20 cellular contexts compared by ENCODE assay signal in genomic region chr5:133383580-133383939, GRCh38.
"Had no signal": no experiment of that assay in that cellular context is flagged by ENCODE, and none has a peak within 500 bp of the region (broad histone marks: within the 10 kb centered on the region; RNA-seq: fewer than 3 reads in every experiment).

No MANE protein-coding gene starts in this region.

- H3K36me3 Mint-ChIP-seq: stimulated activated memory B cell treated with anti-CD40 and anti-IgM and Interleukin-4, amounts not matched to agents 10 μg/mL and 1 μg/mL and 100 μg/mL, for 72 hours had no signal

- ATAC-seq: activated CD8-positive, alpha-beta T cell treated with anti-CD3 and anti-CD28 coated beads for 36 hours; activated T-cell treated with anti-CD3 and anti-CD28 coated beads, Interleukin-2, amount 50 U/mL, for 72 hours; effector memory CD8-positive, alpha-beta T cell; mucosa of descending colon; psoas muscle; right lobe of liver; stimulated activated memory B cell treated with anti-CD40 and anti-IgM and Interleukin-4, amounts not matched to agents 10 μg/mL and 1 μg/mL and 100 μg/mL, for 72 hours had no signal

- H3K27ac Mint-ChIP-seq: activated CD8-positive, alpha-beta T cell treated with anti-CD3 and anti-CD28 coated beads for 36 hours; activated T-cell treated with anti-CD3 and anti-CD28 coated beads, Interleukin-2, amount 50 U/mL, for 72 hours; effector memory CD8-positive, alpha-beta T cell; naive B cell; stimulated activated memory B cell treated with anti-CD40 and anti-IgM and Interleukin-4, amounts not matched to agents 10 μg/mL and 1 μg/mL and 100 μg/mL, for 72 hours had no signal

- H3K27me3 ChIP-seq: ascending aorta, ovary, right lobe of liver had no signal

- DNase-seq: activated CD8-positive, alpha-beta T cell treated with anti-CD3 and anti-CD28 coated beads for 36 hours; activated naive CD4-positive, alpha-beta T cell treated with anti-CD3 and anti-CD28 coated beads, Interleukin-2, amount 50 U/mL, for 16 hours; activated T-cell treated with anti-CD3 and anti-CD28 coated beads, Interleukin-2, amount 50 U/mL, for 72 hours; cerebellar nuclear complex; effector memory CD8-positive, alpha-beta T cell; foreskin fibroblast; kidney; left ventricle myocardium inferior; mucosa of descending colon; naive B cell; ovary; psoas muscle; right lobe of liver; stimulated activated CD4-positive, alpha-beta T cell treated with anti-CD3 and anti-CD28 coated beads, Interleukin-4, amount 100 ng/mL, for 1 hour; WERI-Rb-1 had no signal

- H3K27ac ChIP-seq: ascending aorta, epithelial cell of prostate, left ventricle myocardium inferior, ovary, psoas muscle, right lobe of liver, WERI-Rb-1 had no signal

- H3K4me3 ChIP-seq: ascending aorta, left ventricle myocardium inferior, mucosa of descending colon, ovary, psoas muscle, right lobe of liver, smooth muscle cell had no signal

- H3K4me1 Mint-ChIP-seq: naive B cell; stimulated activated memory B cell treated with anti-CD40 and anti-IgM and Interleukin-4, amounts not matched to agents 10 μg/mL and 1 μg/mL and 100 μg/mL, for 72 hours had no signal

- H3K4me1 ChIP-seq: ascending aorta, left ventricle myocardium inferior, psoas muscle, right lobe of liver had no signal

- H3K9me3 Mint-ChIP-seq: activated CD8-positive, alpha-beta T cell treated with anti-CD3 and anti-CD28 coated beads for 36 hours; activated T-cell treated with anti-CD3 and anti-CD28 coated beads, Interleukin-2, amount 50 U/mL, for 72 hours; effector memory CD8-positive, alpha-beta T cell had no signal

- H3K36me3 ChIP-seq: ascending aorta, left ventricle myocardium inferior, ovary, right lobe of liver, WERI-Rb-1 had no signal

- H3K9me3 ChIP-seq: ascending aorta, mucosa of descending colon, ovary, psoas muscle, right lobe of liver had no signal

- H3K4me3 Mint-ChIP-seq: activated CD8-positive, alpha-beta T cell treated with anti-CD3 and anti-CD28 coated beads for 36 hours; activated T-cell treated with anti-CD3 and anti-CD28 coated beads, Interleukin-2, amount 50 U/mL, for 72 hours; effector memory CD8-positive, alpha-beta T cell; naive B cell; neural crest cell; stimulated activated memory B cell treated with anti-CD40 and anti-IgM and Interleukin-4, amounts not matched to agents 10 μg/mL and 1 μg/mL and 100 μg/mL, for 72 hours had no signal

- FAIRE-seq: kidney had no signal
